In genomic region chr10:103192089-103192450, GRCh38 we compare ENCODE assay signal across 9 cellular contexts. TPM values are rescaled to one million over a fixed set of nuclear protein-coding genes. Genes with fewer than 3 reads are reported as not detected.
DNase-seq lines count a peak whose midpoint lies in the region; ATAC-seq, FAIRE-seq and TF ChIP-seq lines count a peak whose summit lies in the region.
"Had no signal": no experiment of that assay in that cellular context is flagged by ENCODE, and none has a peak within 500 bp of the region (broad histone marks: within the 10 kb centered on the region; RNA-seq: fewer than 3 reads in every experiment).

No MANE protein-coding gene starts in this region.

- H3K4me3 ChIP-seq in H1 (ENCODE audit: extremely low read depth in 1 of 4, insufficient read depth in 2 of 4, low read depth in 3 of 4, low read length in 4 of 4) = peak overlapping the region; percentile 86 to 90 (median 88)

- H3K56ac ChIP-seq in H1 (replicated peaks; ENCODE audit: insufficient read length, low read depth, low read length) = no peak overlapping the region

- peaks cover 34% of the 10 kb centered on the region for H3K4me1 Mint-ChIP-seq in activated CD8-positive, alpha-beta memory T cell treated with anti-CD3 and anti-CD28 coated beads, Interleukin-2, amount 10 ng/mL, durations not matched to agents 7 days and 5 days
- peaks cover 22 to 50% (median 47%) of the 10 kb centered on the region in 4 donors for H3K4me1 Mint-ChIP-seq in naive thymus-derived CD8-positive, alpha-beta T cell

- H3K23me2 ChIP-seq in H1 (ENCODE audit: low read depth, low read length) = peaks cover 5% of the 10 kb centered on the region

- ATAC-seq in activated CD8-positive, alpha-beta memory T cell treated with anti-CD3 and anti-CD28 coated beads, Interleukin-2, amount 10 ng/mL, durations not matched to agents 7 days and 5 days = peak; percentile 15
- no peak for ATAC-seq in naive thymus-derived CD8-positive, alpha-beta T cell

- no peak overlapping the region for H2AFZ ChIP-seq in H1 (ENCODE audit: low read length)

- no peak overlapping the region for H2BK20ac ChIP-seq in H1 (ENCODE audit: low read length)

- H3K9me3 ChIP-seq in H1 (ENCODE audit: insufficient read depth in 2 of 2, low read depth in 1 of 2, low read length in 1 of 2) = no peaks in the 10 kb centered on the region

- no peak overlapping the region for H4K8ac ChIP-seq in H1 (ENCODE audit: extremely low read depth, insufficient read depth, low read length)

- WGBS in H1 (ENCODE audit: extremely low coverage in 1 of 2, insufficient coverage in 1 of 2, insufficient read length in 1 of 2, insufficient replicate concordance in 2 of 2, low coverage in 1 of 2, low lambda C conversion rate in 2 of 2, missing lambda C conversion rate in 1 of 2), 2 experiments = 7% methylated on average over 14 of the region's 14 CpGs; no CpG with 5 or more reads in 1 of the 2 experiments

- H2BK15ac ChIP-seq in H1 (ENCODE audit: low read length) = no peak overlapping the region

- CTCF ChIA-PET in activated CD8-positive, alpha-beta memory T cell treated with anti-CD3 and anti-CD28 coated beads, Interleukin-2, amount 10 ng/mL, durations not matched to agents 7 days and 5 days (lab: Charles Lee) = interaction anchor here (0.6 to 2.4 kb wide), 8 partner anchors 9 to 274 kb away, joined by 3 to 19 read pairs (median 4); partner anchors contain the start of gene CNNM2
- CTCF ChIA-PET in H1 (lab: Charles Lee; ENCODE audit: partially characterized antibody) = interaction anchor here (1.0 to 5.0 kb wide), 9 partner anchors 16 to 53 kb away, joined by 3 to 29 read pairs (median 5); no protein-coding TSS in a partner anchor

- peaks cover 0 to 53% of the 10 kb centered on the region in 2 experiments; a peak in 3 of 4 replicates for H3K79me2 ChIP-seq in H1 (ENCODE audit: control insufficient read depth in 1 of 2, insufficient read depth in 2 of 2, low read length in 2 of 2)

- POLR2A ChIA-PET in H1 (lab: Charles Lee; ENCODE audit: partially characterized antibody) = interaction anchor here (0.8 to 3.1 kb wide), 14 partner anchors 8 to 273 kb away, joined by 3 to 25 read pairs (median 7); no protein-coding TSS in a partner anchor
- POLR2A ChIA-PET in naive thymus-derived CD8-positive, alpha-beta T cell (lab: Charles Lee) = interaction anchor here (0.5 to 1.5 kb wide), 9 partner anchors 14 to 758 kb away, joined by 3 to 6 read pairs (median 3); partner anchors contain the start of genes TAF5 and TRIM8

- H2BK120ac ChIP-seq in H1 (replicated peaks; ENCODE audit: low read depth, low read length) = no peak overlapping the region

- H3K79me1 ChIP-seq in H1 (ENCODE audit: low read depth, low read length) = no peaks in the 10 kb centered on the region; the same call in 1 of the 2 replicates

- H2AK5ac ChIP-seq in H1 (ENCODE audit: low read depth, low read length) = no peak overlapping the region

- H4K5ac ChIP-seq in H1 (ENCODE audit: insufficient read length, low read depth, low read length) = no peak overlapping the region

- TF ChIP-seq POLR2A in H1 (IDR thresholded peaks at IDR 0.05; ENCODE audit: control extremely low read depth in 1 of 2, low read depth in 2 of 2, low read length in 2 of 2) = no peak

- peaks cover 0 to 6% (median 1%) of the 10 kb centered on the region in 4 experiments; a peak in 4 of 7 replicates for H3K27me3 ChIP-seq in H1 (replicated peaks in 1 of 4; ENCODE audit: control insufficient read depth in 3 of 4, extremely low read depth in 1 of 4, insufficient read depth in 3 of 4, low read length in 3 of 4)

- peaks cover 0 to 2% of the 10 kb centered on the region in 2 experiments for H4K20me1 ChIP-seq in H1 (replicated peaks in 1 of 2; ENCODE audit: control insufficient read depth in 1 of 2, insufficient read depth in 2 of 2, low read length in 2 of 2)

- H3K4me3 Mint-ChIP-seq in activated CD8-positive, alpha-beta memory T cell treated with anti-CD3 and anti-CD28 coated beads, Interleukin-2, amount 10 ng/mL, durations not matched to agents 7 days and 5 days = peak overlapping the region; percentile 98
- peak overlapping the region; percentile 87 to 99 (median 98) for H3K4me3 Mint-ChIP-seq in naive thymus-derived CD8-positive, alpha-beta T cell

- no peak for DNase-seq in activated CD8-positive, alpha-beta memory T cell treated with anti-CD3 and anti-CD28 coated beads, Interleukin-2, amount 10 ng/mL, durations not matched to agents 7 days and 5 days
- DNase-seq in activated CD8-positive, alpha-beta memory T cell treated with anti-CD3 and anti-CD28 coated beads, Interleukin-2, amount 50 U/mL, for 4 hours = no peak
- DNase-seq in RKO (ENCODE audit: low spot score) (peak; percentile 66), H1 (ENCODE audit: low read depth in 1 of 2, low spot score in 2 of 2) (no peak), HUDEP-2 (lab: John Stamatoyannopoulos, UW; ENCODE audit: unreplicated experiment in 76 of 76) (no peak), retina (no peak)
- DNase-seq in naive thymus-derived CD8-positive, alpha-beta T cell = no peak
- DNase-seq in activated effector memory CD4-positive, alpha-beta T cell treated with Interleukin-2 at 50 U/mL for 16 hours = no peak

- H3K27me3 Mint-ChIP-seq in activated CD8-positive, alpha-beta memory T cell treated with anti-CD3 and anti-CD28 coated beads, Interleukin-2, amount 10 ng/mL, durations not matched to agents 7 days and 5 days = no peaks in the 10 kb centered on the region
- no peaks in the 10 kb centered on the region for H3K27me3 Mint-ChIP-seq in naive thymus-derived CD8-positive, alpha-beta T cell

- no peaks in the 10 kb centered on the region for H3K9me3 Mint-ChIP-seq in activated CD8-positive, alpha-beta memory T cell treated with anti-CD3 and anti-CD28 coated beads, Interleukin-2, amount 10 ng/mL, durations not matched to agents 7 days and 5 days (ENCODE audit: low read depth)
- H3K9me3 Mint-ChIP-seq in naive thymus-derived CD8-positive, alpha-beta T cell = no peaks in the 10 kb centered on the region

- TF ChIP-seq EP300 in H1 (IDR thresholded peaks at IDR 0.05; ENCODE audit: borderline replicate concordance in 1 of 2, low read depth in 2 of 2, low read length in 2 of 2) = no peak

- peak overlapping the region; percentile 76; the same call in 1 of the 2 replicates for H3K27ac ChIP-seq in H1 (ENCODE audit: low read depth, low read length)

- H4K91ac ChIP-seq in H1 (replicated peaks; ENCODE audit: insufficient read length, low read length) = no peak overlapping the region

- no peak overlapping the region for H3K23ac ChIP-seq in H1 (ENCODE audit: insufficient read length)

- no peak for FAIRE-seq in H1 (lab: Jason Lieb, UNC)
- FAIRE-seq: endometrium had no signal

- peak overlapping the region; percentile 70 to 91 (median 76) for H3K9ac ChIP-seq in H1 (replicated peaks in 1 of 4; ENCODE audit: extremely low read depth in 1 of 4, low read depth in 3 of 4, low read length in 3 of 4)

- TF ChIP-seq RAD21 in H1 (IDR thresholded peaks at IDR 0.05 in 1 of 2, conservative IDR thresholded peaks at IDR 0.05 in 1 of 2; ENCODE audit: low read depth in 2 of 2, low read length in 2 of 2) = no peak

- H3K27ac Mint-ChIP-seq in activated CD8-positive, alpha-beta memory T cell treated with anti-CD3 and anti-CD28 coated beads, Interleukin-2, amount 10 ng/mL, durations not matched to agents 7 days and 5 days = peak overlapping the region; percentile 99
- peak overlapping the region; percentile 89 to 99 (median 97) for H3K27ac Mint-ChIP-seq in naive thymus-derived CD8-positive, alpha-beta T cell

- H2BK12ac ChIP-seq in H1 (ENCODE audit: low read depth, low read length) = no peak overlapping the region

- H3K4me2 ChIP-seq in H1 (ENCODE audit: insufficient read depth in 1 of 2, low read depth in 2 of 2, low read length in 2 of 2) = peak overlapping the region; percentile 87 to 88

- H3K4me1 ChIP-seq in H1 (replicated peaks in 1 of 4; ENCODE audit: control insufficient read depth in 3 of 4, insufficient read depth in 4 of 4, low read length in 3 of 4) = peaks cover 4 to 9% (median 7%) of the 10 kb centered on the region in 4 experiments; a peak in 6 of 7 replicates

- H3K14ac ChIP-seq in H1 (ENCODE audit: insufficient read length) = no peak overlapping the region

- no peak for TF ChIP-seq CTCF in H1 (IDR thresholded peaks at IDR 0.05; ENCODE audit: control extremely low read depth in 1 of 3, insufficient read depth in 1 of 3, low read depth in 1 of 3, low read length in 3 of 3)

- H2BK5ac ChIP-seq in H1 (ENCODE audit: low read depth, low read length) = no peak overlapping the region

- no peaks in the 10 kb centered on the region for H3K36me3 ChIP-seq in H1 (ENCODE audit: control insufficient read depth in 2 of 4, insufficient read depth in 4 of 4, low read length in 3 of 4)

- no peak overlapping the region for H3K4ac ChIP-seq in H1 (replicated peaks; ENCODE audit: insufficient read length, low read depth, low read length)

- H3K36me3 Mint-ChIP-seq in activated CD8-positive, alpha-beta memory T cell treated with anti-CD3 and anti-CD28 coated beads, Interleukin-2, amount 10 ng/mL, durations not matched to agents 7 days and 5 days = peaks cover 9% of the 10 kb centered on the region
- peaks cover 0 to 10% (median 3%) of the 10 kb centered on the region in 3 donors for H3K36me3 Mint-ChIP-seq in naive thymus-derived CD8-positive, alpha-beta T cell

- peak overlapping the region; percentile 40; the same call in 1 of the 2 replicates for H3K18ac ChIP-seq in H1 (ENCODE audit: extremely low read depth, low read length)

RNA-seq across cellular contexts. Expression of gene NT5C2, which starts 1.0 kb away (rescaled TPM):
- 10 to 100 TPM; 64.4 to 64.9 TPM for total RNA-seq in activated CD8-positive, alpha-beta memory T cell treated with anti-CD3 and anti-CD28 coated beads, Interleukin-2, amount 10 ng/mL, durations not matched to agents 7 days and 5 days
- 84.2 and 106 TPM in 2 replicates for total RNA-seq in H1 (2021; fragmentation: NEBNext Ultra II Directional; extraction: Animal tissue kit (Norgen Biotek cat#: 25700))
- polyA plus RNA-seq in H1 (2011; rRNA removed) = 29.4 and 35.2 TPM in 2 replicates
- polyA plus RNA-seq in H1 (2011; cell fraction: cytosol; rRNA removed) = 37.8 TPM
- 26.9 TPM for polyA plus RNA-seq in H1 (2011; cell fraction: nucleus; rRNA removed)
- 26.4 to 80.7 TPM (median 34.4 TPM) in 4 replicates for polyA plus RNA-seq in H1 (2012, experiment 1 of 2)
- 6.6 TPM for polyA plus RNA-seq in H1 (2012, experiment 2 of 2)
- polyA plus RNA-seq in H1 (2013, experiment 1 of 2) = 46.5 TPM
- 43.0 TPM for polyA plus RNA-seq in H1 (2013, experiment 2 of 2)
- polyA minus RNA-seq in H1 (2011; rRNA and poly(A)+ RNA removed) = 40.1 and 47.7 TPM in 2 replicates
- polyA minus RNA-seq in H1 (2011; cell fraction: cytosol; rRNA and poly(A)+ RNA removed) = 23.6 TPM
- 40.6 TPM for polyA minus RNA-seq in H1 (2011; cell fraction: nucleus; rRNA and poly(A)+ RNA removed)
- 10 to 100 TPM; 80.8 to 94.7 TPM for total RNA-seq in naive thymus-derived CD8-positive, alpha-beta T cell
- 10 to 100 TPM; 48.1 to 63.9 (median 58.3) TPM for polyA plus RNA-seq in naive thymus-derived CD8-positive, alpha-beta T cell

RNA-seq across cellular contexts. Expression of gene RPEL1, which starts 53.6 kb away (rescaled TPM):
- total RNA-seq in activated CD8-positive, alpha-beta memory T cell treated with anti-CD3 and anti-CD28 coated beads, Interleukin-2, amount 10 ng/mL, durations not matched to agents 7 days and 5 days = not detected
- not detected in 2 replicates for total RNA-seq in H1 (2021; fragmentation: NEBNext Ultra II Directional; extraction: Animal tissue kit (Norgen Biotek cat#: 25700))
- polyA plus RNA-seq in H1 (2011; rRNA removed) = 0.12 and 0.13 TPM in 2 replicates
- polyA plus RNA-seq in H1 (2011; cell fraction: cytosol; rRNA removed) = 0.03 TPM
- polyA plus RNA-seq in H1 (2011; cell fraction: nucleus; rRNA removed) = 0.04 TPM
- polyA plus RNA-seq in H1 (2012, experiment 1 of 2) = 0.08 to 0.11 TPM (median 0.08 TPM) in 3 of 4 replicates, not detected in the other
- not detected for polyA plus RNA-seq in H1 (2012, experiment 2 of 2)
- not detected for polyA plus RNA-seq in H1 (2013, experiment 1 of 2)
- not detected for polyA plus RNA-seq in H1 (2013, experiment 2 of 2)
- 0.07 and 0.16 TPM in 2 replicates for polyA minus RNA-seq in H1 (2011; rRNA and poly(A)+ RNA removed)
- not detected for polyA minus RNA-seq in H1 (2011; cell fraction: cytosol; rRNA and poly(A)+ RNA removed)
- polyA minus RNA-seq in H1 (2011; cell fraction: nucleus; rRNA and poly(A)+ RNA removed) = not detected
- total RNA-seq in naive thymus-derived CD8-positive, alpha-beta T cell = not detected
- polyA plus RNA-seq in naive thymus-derived CD8-positive, alpha-beta T cell = not detected
